Comparison of ENCODE assay signal across 7 cellular contexts in the genomic region with DNA sequence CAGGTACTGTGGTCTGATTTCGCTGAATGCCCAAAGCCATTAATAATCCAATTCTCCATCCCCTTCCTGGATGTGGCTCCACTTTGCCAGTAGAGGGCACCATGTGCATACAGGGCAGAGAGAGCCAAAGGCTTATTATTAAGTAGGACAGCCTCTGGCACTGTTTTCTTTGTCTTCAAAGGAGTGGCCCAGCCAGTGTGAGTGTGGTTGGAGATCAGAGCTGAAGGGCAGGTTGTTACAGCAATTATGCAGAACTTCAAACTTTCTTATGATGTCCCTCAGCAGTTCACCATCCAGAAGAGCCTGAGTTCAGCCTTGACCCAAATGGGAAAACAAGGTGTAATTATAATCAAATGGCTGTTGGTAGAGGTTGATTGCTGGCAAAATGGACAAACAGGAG. TPM values are rescaled to one million over a fixed set of nuclear protein-coding genes. Genes with fewer than 3 reads are reported as not detected.
DNase-seq lines count a peak whose midpoint lies in the region; TF ChIP-seq lines count a peak whose summit lies in the region.

No MANE protein-coding gene starts in this region.

- TF ChIP-seq CTCF in GM12872 (IDR thresholded peaks at IDR 0.05; ENCODE audit: insufficient read depth, low read depth, low read length) (peak; percentile 84), LNCaP clone FGC (IDR thresholded peaks at IDR 0.05; ENCODE audit: control insufficient read depth, extremely low read depth, insufficient read depth) (peak; percentile 100)

- no peak overlapping the region for H3K4me3 Mint-ChIP-seq in activated naive CD4-positive, alpha-beta T cell treated with anti-CD3 and anti-CD28 coated beads, Interleukin-2, amount 50 U/mL, for 24 hours

- H3K4me1 Mint-ChIP-seq in activated naive CD4-positive, alpha-beta T cell treated with anti-CD3 and anti-CD28 coated beads, Interleukin-2, amount 50 U/mL, for 24 hours = peaks cover 12% of the 10 kb centered on the region

- DNase-seq in HAP-1 (ENCODE audit: low spot score in 2 of 2) (peak; percentile 80 to 89), LNCaP clone FGC (ENCODE audit: low read depth) (peak; percentile 72), SJCRH30 (peak; percentile 71 to 89), glomerular visceral epithelial cell (ENCODE audit: extremely low spot score) (peak; percentile 73), pulmonary artery endothelial cell (ENCODE audit: low read depth, low spot score) (peak; percentile 32)

- no peaks in the 10 kb centered on the region for H3K27me3 Mint-ChIP-seq in activated naive CD4-positive, alpha-beta T cell treated with anti-CD3 and anti-CD28 coated beads, Interleukin-2, amount 50 U/mL, for 24 hours

- H3K27ac Mint-ChIP-seq in activated naive CD4-positive, alpha-beta T cell treated with anti-CD3 and anti-CD28 coated beads, Interleukin-2, amount 50 U/mL, for 24 hours = peak overlapping the region; percentile 10

- H3K36me3 Mint-ChIP-seq in activated naive CD4-positive, alpha-beta T cell treated with anti-CD3 and anti-CD28 coated beads, Interleukin-2, amount 50 U/mL, for 24 hours = peaks cover 4% of the 10 kb centered on the region

- H3K9me3 Mint-ChIP-seq in activated naive CD4-positive, alpha-beta T cell treated with anti-CD3 and anti-CD28 coated beads, Interleukin-2, amount 50 U/mL, for 24 hours = no peaks in the 10 kb centered on the region

- H3K4me3 ChIP-seq in HAP-1 (no peak overlapping the region), LNCaP clone FGC (ENCODE audit: low read depth, low read length) (no peak overlapping the region), SJCRH30 (no peak overlapping the region)

- H3K4me1 ChIP-seq in HAP-1 = peaks cover 7% of the 10 kb centered on the region
- H3K4me1 ChIP-seq in SJCRH30 = no peaks in the 10 kb centered on the region

- H3K36me3 ChIP-seq in HAP-1 (replicated peaks) = no peaks in the 10 kb centered on the region
- no peaks in the 10 kb centered on the region for H3K36me3 ChIP-seq in SJCRH30

- H3K9me3 ChIP-seq in HAP-1 (no peaks in the 10 kb centered on the region), SJCRH30 (replicated peaks) (no peaks in the 10 kb centered on the region)

- H3K27ac ChIP-seq in SJCRH30 = no peak overlapping the region

- H3K27me3 ChIP-seq in HAP-1 (ENCODE audit: low read depth) (no peaks in the 10 kb centered on the region), SJCRH30 (no peaks in the 10 kb centered on the region)

- in situ Hi-C loops in HAP-1 (cut with MboI; ENCODE audit: low sequenced_read_pairs) = loop anchor here (10.0 to 25.0 kb wide), 2 partner anchors 218 to 455 kb away; no protein-coding TSS in a partner anchor

RNA-seq across cellular contexts. Expression of a gene that starts 38.6 kb away (rescaled TPM):
- 41.0 and 42.2 TPM in 2 replicates for total RNA-seq in SJCRH30 (2014; rRNA removed; shearing (Covaris generic))
- total RNA-seq in pulmonary artery endothelial cell = 75.6 and 153 TPM in 2 replicates

Comparison
In these comparisons a context has a peak if more than half of its experiments do, and no peak if none do; other contexts are left out.
1. DNase-seq: peak in every context shown above with its lines; median percentile 84 in HAP-1; 80 in SJCRH30; 73 in glomerular visceral epithelial cell; 72 in LNCaP clone FGC; 32 in pulmonary artery endothelial cell.